ENCODE assay signal across 15 cellular contexts in genomic region chr2:103166406-103167324, GRCh38.
"Had no signal": no experiment of that assay in that cellular context is flagged by ENCODE, and none has a peak within 500 bp of the region (broad histone marks: within the 10 kb centered on the region; RNA-seq: fewer than 3 reads in every experiment).

No MANE protein-coding gene starts in this region.

- H3K4me1 ChIP-seq: left ventricle myocardium inferior, psoas muscle, spleen, suprapubic skin had no signal

- H3K36me3 ChIP-seq: cardiac muscle cell, left ventricle myocardium inferior, spleen, suprapubic skin had no signal

- H3K27ac ChIP-seq: cardiac muscle cell, left ventricle myocardium inferior, psoas muscle, spleen, suprapubic skin had no signal

- ATAC-seq: activated CD4-positive, CD25-positive, alpha-beta regulatory T cell treated with anti-CD3 and anti-CD28 coated beads, Interleukin-2, amount 50 U/mL, for 24 hours; psoas muscle; sciatic nerve had no signal

- H3K9me3 ChIP-seq: left ventricle myocardium inferior, psoas muscle, suprapubic skin had no signal

- H3K4me3 ChIP-seq: cardiac muscle cell, left ventricle myocardium inferior, psoas muscle, spleen, suprapubic skin had no signal

- DNase-seq: activated CD4-positive, alpha-beta T cell treated with anti-CD3 and anti-CD28 coated beads, Interleukin-2, amount 50 U/mL, for 1 hour; activated CD8-positive, alpha-beta memory T cell treated with anti-CD3 and anti-CD28 coated beads for 24 hours; activated naive CD4-positive, alpha-beta T cell treated with Interleukin-2 at 50 U/mL for 16 hours; foreskin fibroblast; glutamatergic neuron; immature natural killer cell; left ventricle myocardium inferior; nephron progenitor cell; psoas muscle; spleen; T-helper 9 cell had no signal

- H3K27me3 ChIP-seq: cardiac muscle cell, spleen, suprapubic skin had no signal
